8 cellular contexts compared by ENCODE assay signal in the genomic region with DNA sequence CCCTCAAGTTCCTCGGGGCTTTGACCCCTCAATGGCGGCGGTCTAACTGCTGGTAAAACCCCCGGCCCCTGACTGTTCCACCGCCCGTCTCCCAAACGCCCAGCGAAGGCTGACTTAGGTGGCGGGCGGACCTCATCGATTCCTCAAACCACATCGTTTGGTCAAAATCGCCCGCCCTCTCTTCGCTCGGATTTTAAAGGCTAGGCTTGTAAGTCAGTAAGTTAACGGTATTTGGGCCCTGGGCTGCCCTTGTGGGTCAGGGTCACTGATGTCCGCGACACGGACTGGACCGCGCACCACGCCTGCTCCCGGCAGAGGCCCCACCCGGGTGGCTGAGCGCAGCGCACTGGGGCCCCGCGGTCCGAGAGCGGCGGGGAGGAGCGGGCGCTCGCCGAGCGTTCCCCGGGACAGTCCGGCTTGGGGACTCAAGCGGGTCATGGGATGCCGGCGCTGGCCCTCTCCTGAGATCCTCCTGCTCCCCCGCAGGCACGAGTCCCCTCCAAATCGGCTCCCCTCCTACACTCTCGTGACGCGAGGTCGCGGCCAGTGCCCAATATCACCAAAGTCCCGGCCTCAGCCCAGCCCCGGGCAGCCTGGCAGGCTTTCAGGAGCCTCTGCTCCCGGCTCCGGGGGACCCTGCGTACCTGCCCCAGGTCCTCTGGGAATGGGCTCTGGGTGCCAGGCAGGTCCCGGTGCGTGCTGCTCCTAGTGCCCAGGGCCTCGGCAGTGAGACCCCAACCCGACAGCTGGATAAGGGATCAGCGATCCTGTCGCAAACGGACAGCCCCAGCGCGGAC. TPM values are rescaled to one million over a fixed set of nuclear protein-coding genes. Genes with fewer than 3 reads are reported as not detected.
DNase-seq lines count a peak whose midpoint lies in the region; TF ChIP-seq lines count a peak whose summit lies in the region.

No MANE protein-coding gene starts in this region.

- no peak for TF ChIP-seq RAD21 in neural cell (conservative IDR thresholded peaks at IDR 0.05)

- peak overlapping the region; percentile 50 for H3K27ac Mint-ChIP-seq in dendritic cell treated with granulocyte-macrophage colony-stimulating factor and Interleukin-4, amounts not matched to agents 40 ng/mL and 50 ng/mL, for 4 days

- no peaks in the 10 kb centered on the region for H3K79me2 ChIP-seq in neural cell (replicated peaks; ENCODE audit: insufficient read depth, low read length)

- no peak overlapping the region for H3K9ac ChIP-seq in neural cell (ENCODE audit: low read length)

- peak overlapping the region; percentile 77 for H3K4me3 Mint-ChIP-seq in dendritic cell treated with granulocyte-macrophage colony-stimulating factor and Interleukin-4, amounts not matched to agents 40 ng/mL and 50 ng/mL, for 4 days

- H3K9me3 Mint-ChIP-seq in dendritic cell treated with granulocyte-macrophage colony-stimulating factor and Interleukin-4, amounts not matched to agents 40 ng/mL and 50 ng/mL, for 4 days, result no peaks in the 10 kb centered on the region

- H3K36me3 Mint-ChIP-seq in dendritic cell treated with granulocyte-macrophage colony-stimulating factor and Interleukin-4, amounts not matched to agents 40 ng/mL and 50 ng/mL, for 4 days (ENCODE audit: low read depth), result no peaks in the 10 kb centered on the region

- H3K4me2 ChIP-seq in neural cell (ENCODE audit: low read length), result peak overlapping the region; percentile 24

- no peak overlapping the region for H2AFZ ChIP-seq in neural cell (ENCODE audit: low read depth, low read length)

- no peaks in the 10 kb centered on the region for H4K20me1 ChIP-seq in neural cell (ENCODE audit: insufficient read depth)

- H3K27ac ChIP-seq in neural cell (ENCODE audit: low read length), result no peak overlapping the region
- H3K27ac ChIP-seq in SJCRH30, result no peak overlapping the region

- DNase-seq in AG20443 (ENCODE audit: low spot score) (peak; percentile 55), HFF-Myc (ENCODE audit: extremely low read depth, low read depth) (no peak), NCI-H2107 (lab: John Stamatoyannopoulos, UW) (no peak), SJCRH30 (no peak), NCI-H1092 treated with DMSO at 0.1 percent for 48 hours (lab: John Stamatoyannopoulos, UW) (no peak), NCI-H526 treated with DMSO at 0.1 percent for 48 hours (lab: John Stamatoyannopoulos, UW) (no peak)

- H3K36me3 ChIP-seq in neural cell (ENCODE audit: insufficient read depth, low read length) (no peaks in the 10 kb centered on the region), SJCRH30 (no peaks in the 10 kb centered on the region)

- TF ChIP-seq CTCF in HFF-Myc (IDR thresholded peaks at IDR 0.05; ENCODE audit: low read depth, low read length, missing control alignments) (no peak), neural cell (IDR thresholded peaks at IDR 0.05; ENCODE audit: poor library complexity, severe bottlenecking) (no peak)

- H3K27me3 Mint-ChIP-seq in dendritic cell treated with granulocyte-macrophage colony-stimulating factor and Interleukin-4, amounts not matched to agents 40 ng/mL and 50 ng/mL, for 4 days, result peaks cover 79% of the 10 kb centered on the region

- H3K9me2 ChIP-seq in neural cell (ENCODE audit: insufficient read depth, low read length), result no peaks in the 10 kb centered on the region

- peaks cover 41% of the 10 kb centered on the region for H3K4me1 Mint-ChIP-seq in dendritic cell treated with granulocyte-macrophage colony-stimulating factor and Interleukin-4, amounts not matched to agents 40 ng/mL and 50 ng/mL, for 4 days (ENCODE audit: low read depth)

- no peaks in the 10 kb centered on the region for H3F3A ChIP-seq in neural cell (ENCODE audit: insufficient read depth, low read length, poor library complexity, severe bottlenecking)

- no peak for TF ChIP-seq EP300 in neural cell (conservative IDR thresholded peaks at IDR 0.05; ENCODE audit: poor library complexity, severe bottlenecking)

- H3K9me3 ChIP-seq in neural cell (ENCODE audit: low read length) (no peaks in the 10 kb centered on the region), SJCRH30 (replicated peaks) (no peaks in the 10 kb centered on the region)

- intact Hi-C loops in dendritic cell treated with granulocyte-macrophage colony-stimulating factor and Interleukin-4, amounts not matched to agents 40 ng/mL and 50 ng/mL, for 4 days (cut with micrococcal nuclease), result no loop called here

- H3K4me3 ChIP-seq in HFF-Myc (replicated peaks; ENCODE audit: low read depth, low read length) (peak overlapping the region; percentile 73), neural cell (ENCODE audit: low read length) (peak overlapping the region; percentile 67), SJCRH30 (no peak overlapping the region)

- peaks cover 29% of the 10 kb centered on the region for H3K4me1 ChIP-seq in SJCRH30

- H3K27me3 ChIP-seq in neural cell (ENCODE audit: insufficient read depth, low read depth, low read length), result peaks cover 75% of the 10 kb centered on the region
- peaks cover 4% of the 10 kb centered on the region; the same call in 1 of the 2 replicates for H3K27me3 ChIP-seq in SJCRH30

TF ChIP-seq in neural cell, 6 proteins besides CTCF, POLR2A, EP300 and RAD21:
- TF ChIP-seq EZH2 (IDR thresholded peaks at IDR 0.05; ENCODE audit: borderline replicate concordance, insufficient read depth, low read length, poor library complexity, severe bottlenecking), result peak; percentile 48
- TF ChIP-seq, protein P1, sequence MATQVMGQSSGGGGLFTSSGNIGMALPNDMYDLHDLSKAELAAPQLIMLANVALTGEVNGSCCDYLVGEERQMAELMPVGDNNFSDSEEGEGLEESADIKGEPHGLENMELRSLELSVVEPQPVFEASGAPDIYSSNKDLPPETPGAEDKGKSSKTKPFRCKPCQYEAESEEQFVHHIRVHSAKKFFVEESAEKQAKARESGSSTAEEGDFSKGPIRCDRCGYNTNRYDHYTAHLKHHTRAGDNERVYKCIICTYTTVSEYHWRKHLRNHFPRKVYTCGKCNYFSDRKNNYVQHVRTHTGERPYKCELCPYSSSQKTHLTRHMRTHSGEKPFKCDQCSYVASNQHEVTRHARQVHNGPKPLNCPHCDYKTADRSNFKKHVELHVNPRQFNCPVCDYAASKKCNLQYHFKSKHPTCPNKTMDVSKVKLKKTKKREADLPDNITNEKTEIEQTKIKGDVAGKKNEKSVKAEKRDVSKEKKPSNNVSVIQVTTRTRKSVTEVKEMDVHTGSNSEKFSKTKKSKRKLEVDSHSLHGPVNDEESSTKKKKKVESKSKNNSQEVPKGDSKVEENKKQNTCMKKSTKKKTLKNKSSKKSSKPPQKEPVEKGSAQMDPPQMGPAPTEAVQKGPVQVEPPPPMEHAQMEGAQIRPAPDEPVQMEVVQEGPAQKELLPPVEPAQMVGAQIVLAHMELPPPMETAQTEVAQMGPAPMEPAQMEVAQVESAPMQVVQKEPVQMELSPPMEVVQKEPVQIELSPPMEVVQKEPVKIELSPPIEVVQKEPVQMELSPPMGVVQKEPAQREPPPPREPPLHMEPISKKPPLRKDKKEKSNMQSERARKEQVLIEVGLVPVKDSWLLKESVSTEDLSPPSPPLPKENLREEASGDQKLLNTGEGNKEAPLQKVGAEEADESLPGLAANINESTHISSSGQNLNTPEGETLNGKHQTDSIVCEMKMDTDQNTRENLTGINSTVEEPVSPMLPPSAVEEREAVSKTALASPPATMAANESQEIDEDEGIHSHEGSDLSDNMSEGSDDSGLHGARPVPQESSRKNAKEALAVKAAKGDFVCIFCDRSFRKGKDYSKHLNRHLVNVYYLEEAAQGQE (IDR thresholded peaks at IDR 0.05; ENCODE audit: borderline replicate concordance), result no peak
- TF ChIP-seq POLR2AphosphoS5 (IDR thresholded peaks at IDR 0.05), result peak; percentile 49
- no peak for TF ChIP-seq MXI1 (conservative IDR thresholded peaks at IDR 0.05; ENCODE audit: poor library complexity, severe bottlenecking)
- TF ChIP-seq TAF1 (IDR thresholded peaks at IDR 0.05; ENCODE audit: low read depth), result no peak
- TF ChIP-seq SMC3 (conservative IDR thresholded peaks at IDR 0.05; ENCODE audit: poor library complexity), result no peak
TF ChIP-seq in neural cell: peak in this region for 2.

RNA-seq across cellular contexts. Expression of a gene that starts 1.0 kb away (rescaled TPM):
- polyA plus RNA-seq in neural cell, result not detected in 2 replicates
- polyA minus RNA-seq in neural cell, result not detected in 2 replicates
- 0.25 and 0.36 TPM in 2 replicates for total RNA-seq in SJCRH30 (2014; rRNA removed; shearing (Covaris generic))
